ENCODE assay signal across 8 cellular contexts in genomic region chr1:31705080-31705866, GRCh38. TPM values are rescaled to one million over a fixed set of nuclear protein-coding genes. Genes with fewer than 3 reads are reported as not detected.
DNase-seq lines count a peak whose midpoint lies in the region; ATAC-seq and TF ChIP-seq lines count a peak whose summit lies in the region.

No MANE protein-coding gene starts in this region.

- ATAC-seq in heart right ventricle: peak in 7 of 8 donors; percentile 11 to 40 (median 21)
- no peak for ATAC-seq in gastrocnemius medialis
- ATAC-seq in HG02571 (IDR thresholded peaks at IDR 0.05; ENCODE audit: unreplicated experiment): no peak

- H3K27me3 ChIP-seq in heart right ventricle (peaks cover 0 to 23% (median 0%) of the 10 kb centered on the region in 7 donors), gastrocnemius medialis (no peaks in the 10 kb centered on the region)

- H3K9me3 ChIP-seq in heart right ventricle (no peaks in the 10 kb centered on the region), gastrocnemius medialis (no peaks in the 10 kb centered on the region)

- no peak for TF ChIP-seq POLR2A in gastrocnemius medialis (IDR thresholded peaks at IDR 0.05)

- in situ Hi-C loops in gastrocnemius medialis (cut with MboI; ENCODE audit: low sequenced_read_pairs in 4 of 4): no loop called here

- peak overlapping the region in 8 of 10 donors; percentile 62 to 90 (median 78) for H3K27ac ChIP-seq in heart right ventricle
- peak overlapping the region in 3 of 4 donors; percentile 58 to 70 (median 63) for H3K27ac ChIP-seq in gastrocnemius medialis

- H3K36me3 ChIP-seq in heart right ventricle (no peaks in the 10 kb centered on the region), gastrocnemius medialis (no peaks in the 10 kb centered on the region)

- TF ChIP-seq CTCF in heart right ventricle (IDR thresholded peaks at IDR 0.05) (peak in 5 of 9 donors; percentile 16 to 39 (median 28)), gastrocnemius medialis (IDR thresholded peaks at IDR 0.05 in 4 of 5, conservative IDR thresholded peaks at IDR 0.05 in 1 of 5) (peak in 2 of 5 experiments; percentile 13 to 16)

- DNase-seq in GDM1 (lab: John Stamatoyannopoulos, UW): peak; percentile 35
- DNase-seq in OCI-M1 (lab: John Stamatoyannopoulos, UW): peak; percentile 69
- DNase-seq in activated effector memory CD4-positive, alpha-beta T cell treated with anti-CD3 and anti-CD28 coated beads, Interleukin-2, amount 50 U/mL, for 16 hours: peak; percentile 83
- DNase-seq in heart right ventricle: peak; percentile 25 to 56
- no peak for DNase-seq in gastrocnemius medialis
- no peak for DNase-seq in effector CD8-positive, alpha-beta T cell (lab: John Stamatoyannopoulos, UW)
- no peak for DNase-seq in NCI-H226

- H3K4me1 ChIP-seq in heart right ventricle (peaks cover 16 to 68% (median 43%) of the 10 kb centered on the region in 9 donors), gastrocnemius medialis (peaks cover 12 to 28% of the 10 kb centered on the region in 2 donors)

- H3K4me3 ChIP-seq in heart right ventricle (peak overlapping the region in 8 of 10 donors; percentile 43 to 58 (median 52)), gastrocnemius medialis (peak overlapping the region in 1 of 4 donors; percentile 50)

- WGBS in heart right ventricle, 2 donors: 59 to 60% methylated on average over 23 of the region's 23 CpGs

- intact Hi-C loops in heart right ventricle (cut with DNase I): no loop called here
- intact Hi-C loops in gastrocnemius medialis (cut with DNase I; ENCODE audit: low total_unique reads): no loop called here

RNA-seq across cellular contexts. Expression of gene COL16A1, which starts 1.5 kb away (rescaled TPM):
- total RNA-seq in heart right ventricle: 10 to 100 TPM in 9 of 10 donors, 1 to 10 TPM in 1; 7.4 to 35.3 (median 16.6) TPM
- 10 to 100 TPM in 1 of 2 donors, 1 to 10 TPM in 1; 8.3 to 33.1 TPM for polyA plus RNA-seq in heart right ventricle
- 10 to 100 TPM in 1 of 4 donors, 1 to 10 TPM in 3; 4.3 to 11.4 (median 5.3) TPM for total RNA-seq in gastrocnemius medialis

RNA-seq across cellular contexts. Expression of gene ADGRB2, which starts 58.9 kb away (rescaled TPM):
- 10 to 100 TPM in 2 of 10 donors, 1 to 10 TPM in 8; 4.4 to 14.9 (median 8.6) TPM for total RNA-seq in heart right ventricle
- polyA plus RNA-seq in heart right ventricle: 10 to 100 TPM in 1 of 2 donors, under 1 TPM in 1; 0.91 to 17.9 TPM
- total RNA-seq in gastrocnemius medialis: 1 to 10 TPM in 3 of 4 donors, not detected in 1; 1.1 to 2.2 (median 1.7) TPM

Comparison
In these comparisons a context has a peak if more than half of its experiments do, and no peak if none do; other contexts are left out.
1. DNase-seq: peak in GDM1 (single experiment), OCI-M1 (single experiment), activated effector memory CD4-positive, alpha-beta T cell treated with anti-CD3 and anti-CD28 coated beads, Interleukin-2, amount 50 U/mL, for 16 hours (single experiment) and heart right ventricle (2 of 2); none in gastrocnemius medialis (0 of 2), effector CD8-positive, alpha-beta T cell (single experiment) and NCI-H226 (single experiment).
2. ATAC-seq: peak in heart right ventricle (7 of 8); none in gastrocnemius medialis (0 of 2) and HG02571 (single experiment).